In the genomic region with DNA sequence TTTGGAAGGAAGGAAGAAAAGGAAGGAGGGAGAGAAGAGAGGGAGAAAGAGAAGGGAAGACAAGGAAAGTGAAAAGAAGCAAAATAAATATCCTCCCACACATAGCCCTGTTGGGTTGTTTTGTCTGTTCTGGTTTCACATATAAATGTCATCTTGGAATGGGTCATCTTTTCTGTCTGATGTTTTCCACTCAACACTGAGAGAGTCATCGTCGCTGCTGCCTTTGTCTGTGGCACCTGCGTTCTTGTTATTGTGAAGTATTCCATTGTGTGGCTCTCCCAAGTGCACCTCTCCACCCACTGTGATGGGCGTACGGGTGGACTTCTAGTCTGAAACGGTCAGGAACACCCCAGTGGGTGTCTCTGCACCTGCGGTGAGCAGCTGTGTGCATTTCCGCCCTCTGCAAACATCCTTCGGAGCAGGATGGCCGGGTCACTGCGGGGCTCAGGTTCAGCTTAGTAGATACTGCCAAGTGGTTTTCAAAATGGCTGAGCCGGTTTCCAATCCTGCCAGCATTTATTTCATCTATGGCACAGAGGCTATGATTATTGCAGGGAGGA, we compare ENCODE assay signal across 20 cellular contexts. TPM values are rescaled to one million over a fixed set of nuclear protein-coding genes. Genes with fewer than 3 reads are reported as not detected.
DNase-seq lines count a peak whose midpoint lies in the region; ATAC-seq and TF ChIP-seq lines count a peak whose summit lies in the region.
"Had no signal": no experiment of that assay in that cellular context is flagged by ENCODE, and none has a peak within 500 bp of the region (broad histone marks: within the 10 kb centered on the region; RNA-seq: fewer than 3 reads in every experiment).

No MANE protein-coding gene starts in this region.

- DNase-seq in activated CD4-positive, CD25-positive, alpha-beta regulatory T cell (lab: John Stamatoyannopoulos, UW) = no peak
- DNase-seq in NCI-H2029 (lab: John Stamatoyannopoulos, UW) (peak; percentile 96), NCI-H774 (lab: John Stamatoyannopoulos, UW) (peak; percentile 64), posterior vena cava (ENCODE audit: low spot score) (peak; percentile 48), NCI-H1048 (lab: John Stamatoyannopoulos, UW) (no peak), sigmoid colon (no peak), A673 (ENCODE audit: low spot score) (no peak)
- DNase-seq: activated B cell treated with CpG ODN at 0.5 μM for 24 hours; activated naive CD4-positive, alpha-beta T cell treated with anti-CD3 and anti-CD28 coated beads, Interleukin-2, amount 10 ng/mL, durations not matched to agents 7 days and 5 days; C1 segment of cervical spinal cord; DMS79; foreskin melanocyte; KG1; naive thymus-derived CD8-positive, alpha-beta T cell; NCI-H1694; stimulated activated CD4-positive, alpha-beta T cell treated with anti-CD3 and anti-CD28 coated beads, Interleukin-4, amount 100 ng/mL, for 24 hours; testis had no signal

- CTCF ChIA-PET in A673 (lab: Charles Lee) = no interaction called here

- no peaks in the 10 kb centered on the region for H3K27me3 ChIP-seq in sigmoid colon
- H3K27me3 ChIP-seq in A673 (replicated peaks; ENCODE audit: insufficient read depth, low read depth, low read length, poor library complexity) = peaks cover 16% of the 10 kb centered on the region
- H3K27me3 ChIP-seq: testis had no signal

- POLR2A ChIA-PET in A673 (lab: Charles Lee; ENCODE audit: low non-redundant PET) = no interaction called here

- TF ChIP-seq CTCF in sigmoid colon (IDR thresholded peaks at IDR 0.05) = no peak
- TF ChIP-seq CTCF in A673 (conservative IDR thresholded peaks at IDR 0.05; ENCODE audit: low read depth, low read length) = no peak

- peak; percentile 13 to 51 for ATAC-seq in activated CD4-positive, CD25-positive, alpha-beta regulatory T cell treated with anti-CD3 and anti-CD28 coated beads, Interleukin-2, amount 50 U/mL, for 24 hours
- ATAC-seq: naive thymus-derived CD8-positive, alpha-beta T cell; Right ventricle myocardium inferior had no signal

- WGBS in sigmoid colon, 2 donors = 24 to 60% methylated on average over 12 of the region's 12 CpGs

- peaks cover 0 to 12% (median 6%) of the 10 kb centered on the region in 4 donors for H3K4me1 ChIP-seq in sigmoid colon
- no peaks in the 10 kb centered on the region for H3K4me1 ChIP-seq in A673 (ENCODE audit: insufficient read depth, low read length, poor library complexity, severe bottlenecking)

- intact Hi-C loops in posterior vena cava (cut with DNase I) (no loop called here), sigmoid colon (cut with DNase I) (no loop called here), A673 (cut with micrococcal nuclease; ENCODE audit: unreplicated experiment) (no loop called here)

- BruUV-seq in A673 (replicated peaks; lab: Mats Ljungman, UMichigan) = no TSS peak

- H3K27ac ChIP-seq in sigmoid colon = peak overlapping the region in 1 of 4 donors; percentile 3
- no peak overlapping the region for H3K27ac ChIP-seq in A673 (ENCODE audit: low read depth, low read length, poor library complexity, severe bottlenecking)
- H3K27ac ChIP-seq: skin epidermis, testis had no signal

- H3K9me3 ChIP-seq in sigmoid colon = no peaks in the 10 kb centered on the region
- no peaks in the 10 kb centered on the region for H3K9me3 ChIP-seq in A673 (ENCODE audit: low read depth, low read length, poor library complexity, severe bottlenecking)
- H3K9me3 ChIP-seq: testis had no signal

- TF ChIP-seq POLR2A in sigmoid colon (IDR thresholded peaks at IDR 0.05) = no peak

- no peak for TF ChIP-seq EP300 in sigmoid colon (IDR thresholded peaks at IDR 0.05)

- H3K4me3 ChIP-seq in sigmoid colon = no peak overlapping the region
- no peak overlapping the region for H3K4me3 ChIP-seq in A673 (ENCODE audit: low read depth, low read length, poor library complexity, severe bottlenecking)
- H3K4me3 ChIP-seq: skin epidermis, testis had no signal

- H3K36me3 ChIP-seq in sigmoid colon (no peaks in the 10 kb centered on the region), A673 (ENCODE audit: insufficient read depth, low read length, poor library complexity, severe bottlenecking) (no peaks in the 10 kb centered on the region)

RNA-seq across cellular contexts. Expression of a gene that starts 34.5 kb away (rescaled TPM):
- total RNA-seq in posterior vena cava = 10 to 100 TPM; 18.2 to 21.1 TPM
- total RNA-seq in sigmoid colon = 10 to 100 TPM; 16.1 to 25.7 (median 20.5) TPM
- polyA plus RNA-seq in sigmoid colon = 10 to 100 TPM in 1 of 3 donors, 1 to 10 TPM in 2; 8.3 to 13.6 (median 8.4) TPM
- 46.6 and 50.6 TPM in 2 replicates for total RNA-seq in A673 (2021)

Comparison
In these comparisons a context has a peak if more than half of its experiments do, and no peak if none do; other contexts are left out.
1. DNase-seq: peak in NCI-H2029 (single experiment), NCI-H774 (single experiment) and posterior vena cava (single experiment); none in activated CD4-positive, CD25-positive, alpha-beta regulatory T cell (0 of 4), NCI-H1048 (single experiment), sigmoid colon (single experiment) and A673 (single experiment).